8 cellular contexts compared by ENCODE assay signal in the genomic region with DNA sequence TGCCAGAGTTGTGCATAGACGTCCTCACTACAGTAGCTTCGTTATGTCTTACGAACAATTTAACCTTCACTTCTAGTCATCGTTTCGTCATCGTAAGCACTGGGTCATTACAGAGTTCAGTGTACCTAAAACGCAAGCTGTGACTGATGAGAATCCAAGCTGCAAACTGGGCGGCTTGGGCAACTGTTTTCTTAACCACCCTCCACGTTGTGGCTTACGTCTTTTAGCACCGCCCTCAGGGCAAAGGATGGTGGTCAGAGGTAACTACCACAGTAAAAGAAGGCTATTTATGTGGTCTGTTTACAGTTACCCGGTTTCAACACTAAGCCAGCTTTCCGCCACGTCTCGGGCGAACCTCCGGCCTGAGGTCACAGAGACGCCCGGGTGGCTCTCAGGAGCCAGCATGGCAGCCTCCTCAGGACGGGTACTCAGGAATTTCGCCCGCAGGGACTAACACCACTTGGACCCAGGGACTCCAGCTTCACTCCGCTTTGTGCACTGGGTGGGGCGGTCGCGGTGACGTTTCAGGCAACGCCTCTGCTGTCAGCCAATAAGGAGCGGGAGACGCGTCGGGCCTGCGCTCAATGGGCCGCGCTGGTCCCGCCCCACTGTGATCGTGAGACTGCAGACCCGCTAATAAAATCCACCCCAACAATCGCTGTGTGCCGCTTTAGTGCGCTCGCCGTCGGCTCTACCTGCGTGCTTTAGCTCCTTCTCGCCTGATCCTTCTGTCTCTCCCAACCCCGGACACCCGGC. TPM values are rescaled to one million over a fixed set of nuclear protein-coding genes. Genes with fewer than 3 reads are reported as not detected.
DNase-seq lines count a peak whose midpoint lies in the region; ATAC-seq, FAIRE-seq and TF ChIP-seq lines count a peak whose summit lies in the region.

A gene (plus strand): TSS at position 665 of the 756 bp plus-strand sequence. CDS start 148 bp downstream, outside the sequence.

- WGBS in prostate gland: under 1% methylated on average over 48 of the region's 48 CpGs

- H3K27ac ChIP-seq in angular gyrus (ENCODE audit: low read depth, low read length) (peak within 1 kb of the TSS; percentile 95), prostate gland (peak within 1 kb of the TSS; percentile 96 to 99)

- intact Hi-C loops in left ventricle myocardium superior (cut with micrococcal nuclease): no loop called here
- intact Hi-C loops in prostate gland (cut with DNase I): loop anchor here (2.0 to 5.0 kb wide), 2 partner anchors 56 to 188 kb away; a partner anchor contains a TSS

- in situ Hi-C loops in GM13977 (cut with MboI; ENCODE audit: low pct_unique_long_range_greater_than_20kb, low sequenced_read_pairs, unreplicated experiment): no loop called here

- peaks cover 15% of the 10 kb centered on the region for H3K4me1 Mint-ChIP-seq in T-helper 17 cell

- H3K36me3 Mint-ChIP-seq in T-helper 17 cell (ENCODE audit: low read depth): no peaks in the 10 kb centered on the region

- no peak for TF ChIP-seq CTCF in GM13977 (IDR thresholded peaks at IDR 0.05; ENCODE audit: extremely low read depth, insufficient read depth, missing control alignments)
- peak in 2 of 4 experiments; percentile 10 to 17 for TF ChIP-seq CTCF in prostate gland (IDR thresholded peaks at IDR 0.05)

- peak; percentile 73 for FAIRE-seq in urothelium cell line (lab: Jason Lieb, UNC)

- peak within 1 kb of the TSS; percentile 95 for H3K27ac Mint-ChIP-seq in T-helper 17 cell

- peak; percentile 88 for DNase-seq in GM13977 (ENCODE audit: low spot score)
- DNase-seq in NCI-H1694 (lab: John Stamatoyannopoulos, UW): peak; percentile 86
- DNase-seq in T-helper 17 cell: peak; percentile 82 to 85 (median 83)
- peak; percentile 97 for DNase-seq in left ventricle myocardium superior
- DNase-seq in prostate gland (ENCODE audit: low spot score): peak; percentile 98
- peak; percentile 96 for DNase-seq in urothelium cell line (ENCODE audit: low spot score)

- no peaks in the 10 kb centered on the region for H3K36me3 ChIP-seq in prostate gland

- H3K4me1 ChIP-seq in prostate gland (replicated peaks): no peaks in the 10 kb centered on the region

- peak within 1 kb of the TSS; percentile 64 to 76 for H3K4me3 ChIP-seq in prostate gland

- peak; percentile 92 for ATAC-seq in HG02884 (IDR thresholded peaks at IDR 0.05; ENCODE audit: unreplicated experiment)
- ATAC-seq in T-helper 17 cell: peak; percentile 94
- peak; percentile 100 for ATAC-seq in left ventricle myocardium superior

- TF ChIP-seq POLR2A in prostate gland (IDR thresholded peaks at IDR 0.05): peak; percentile 93

- H3K27me3 Mint-ChIP-seq in T-helper 17 cell: peaks cover 9% of the 10 kb centered on the region

- no peaks in the 10 kb centered on the region for H3K27me3 ChIP-seq in prostate gland (replicated peaks; ENCODE audit: insufficient read depth)

- H3K4me3 Mint-ChIP-seq in T-helper 17 cell: peak within 1 kb of the TSS; percentile 97

- H3K9me3 ChIP-seq in T-helper 17 cell (ENCODE audit: control insufficient read depth, low read length, poor library complexity, severe bottlenecking): no peaks in the 10 kb centered on the region
- H3K9me3 ChIP-seq in prostate gland: no peaks in the 10 kb centered on the region

RNA-seq across cellular contexts. Expression of the gene that starts here (rescaled TPM):
- total RNA-seq in T-helper 17 cell (1 to 10 TPM; 4.2 to 5.8 TPM), left ventricle myocardium superior (1.1 TPM), prostate gland (10 to 100 TPM in 1 of 2 donors, 1 to 10 TPM in 1; 8.1 to 12.7 TPM)

Comparison
In these comparisons a context has a peak if more than half of its experiments do, and no peak if none do; other contexts are left out.
1. Peak in every context shown above with its lines: DNase-seq, ATAC-seq, H3K4me3 ChIP-seq and H3K27ac ChIP-seq.